12 cellular contexts compared by ENCODE assay signal in genomic region chr2:179981085-179981484, GRCh38. TPM values are rescaled to one million over a fixed set of nuclear protein-coding genes. Genes with fewer than 3 reads are reported as not detected.
A peak's percentile ranks its signal among the peaks of the same experiment; 100 is the strongest.
DNase-seq lines count a peak whose midpoint lies in the region; TF ChIP-seq lines count a peak whose summit lies in the region.
"Had no signal": no experiment of that assay in that cellular context is flagged by ENCODE, and none has a peak within 500 bp of the region (broad histone marks: within the 10 kb centered on the region; RNA-seq: fewer than 3 reads in every experiment).

No MANE protein-coding gene starts in this region.

- no CpG with 5 or more reads among the region's 1 CpG for WGBS in neuronal stem cell (ENCODE audit: extremely low coverage in 2 of 2, insufficient read length in 2 of 2, insufficient replicate concordance in 1 of 2), 2 donors

- no peaks in the 10 kb centered on the region for H3K4me1 ChIP-seq in neuronal stem cell (ENCODE audit: control insufficient read depth in 2 of 2, insufficient read depth in 1 of 2, low read depth in 1 of 2, low read length in 2 of 2)
- H3K4me1 ChIP-seq: suprapubic skin had no signal

- no peak overlapping the region for H3K4ac ChIP-seq in neuronal stem cell (ENCODE audit: low read length)

- DNase-seq in HCEC 1CT (peak; percentile 64), NCI-H2196 treated with DMSO at 0.1 percent for 48 hours (lab: John Stamatoyannopoulos, UW; ENCODE audit: unreplicated experiment) (peak; percentile 45), cardiac fibroblast (ENCODE audit: low read depth in 2 of 2) (peak; percentile 11 to 64), renal cortical epithelial cell (ENCODE audit: low read depth) (peak; percentile 56), neuronal stem cell (ENCODE audit: low spot score) (no peak), SHP77 (lab: John Stamatoyannopoulos, UW) (no peak)
- DNase-seq in activated effector memory CD4-positive, alpha-beta T cell treated with anti-CD3 and anti-CD28 coated beads, Interleukin-2, amount 50 U/mL, for 16 hours = no peak
- DNase-seq: activated CD4-positive, alpha-beta T cell treated with anti-CD3 and anti-CD28 coated beads, Interleukin-2, amount 50 U/mL, for 1 hour; foreskin melanocyte; immature natural killer cell; OCI-M1 had no signal

- H3K36me3 ChIP-seq in neuronal stem cell (replicated peaks in 1 of 2; ENCODE audit: control insufficient read depth in 2 of 2, insufficient read depth in 2 of 2, low read length in 2 of 2) = peaks cover 13 to 98% of the 10 kb centered on the region in 2 donors

- H3K9ac ChIP-seq in neuronal stem cell (ENCODE audit: low read depth, low read length, poor library complexity) = no peak overlapping the region

- no peak overlapping the region for H3K23ac ChIP-seq in neuronal stem cell (ENCODE audit: low read depth, low read length, poor library complexity)

- no peak overlapping the region for H2AFZ ChIP-seq in neuronal stem cell (ENCODE audit: low read length)

- H3K14ac ChIP-seq in neuronal stem cell (ENCODE audit: low read length) = no peak overlapping the region

- H2BK5ac ChIP-seq in neuronal stem cell (ENCODE audit: low read length) = no peak overlapping the region

- H2BK120ac ChIP-seq in neuronal stem cell (ENCODE audit: low read depth, low read length) = no peak overlapping the region

- no peak for TF ChIP-seq CTCF in cardiac fibroblast (IDR thresholded peaks at IDR 0.05; ENCODE audit: low read depth, low read length)

- H2BK12ac ChIP-seq in neuronal stem cell (ENCODE audit: low read length) = no peak overlapping the region

- H3K18ac ChIP-seq in neuronal stem cell (ENCODE audit: low read length) = no peak overlapping the region

- peaks cover 0 to 5% of the 10 kb centered on the region in 2 donors for H3K9me3 ChIP-seq in neuronal stem cell (replicated peaks in 1 of 2; ENCODE audit: control insufficient read depth in 2 of 2, insufficient read depth in 1 of 2, low read depth in 1 of 2, low read length in 2 of 2)
- H3K9me3 ChIP-seq: suprapubic skin had no signal

- H3K27me3 ChIP-seq in neuronal stem cell (ENCODE audit: control insufficient read depth in 3 of 3, insufficient read depth in 3 of 3, low read depth in 1 of 3, low read length in 3 of 3) = no peaks in the 10 kb centered on the region
- H3K27me3 ChIP-seq: suprapubic skin had no signal

- H3K79me1 ChIP-seq in neuronal stem cell (ENCODE audit: low read depth, low read length) = no peaks in the 10 kb centered on the region

- no peak overlapping the region for H2AK5ac ChIP-seq in neuronal stem cell (ENCODE audit: low read depth, low read length)

- H4K8ac ChIP-seq in neuronal stem cell (ENCODE audit: low read depth, low read length) = no peak overlapping the region

- no peak overlapping the region for H3K4me2 ChIP-seq in neuronal stem cell (ENCODE audit: insufficient read depth, low read length, poor library complexity, severe bottlenecking)

- no peak overlapping the region for H3K27ac ChIP-seq in neuronal stem cell (replicated peaks; ENCODE audit: low read length)
- H3K27ac ChIP-seq: suprapubic skin had no signal

- no peak overlapping the region for H4K91ac ChIP-seq in neuronal stem cell (ENCODE audit: low read depth, low read length, poor library complexity)

- H2BK15ac ChIP-seq in neuronal stem cell (ENCODE audit: low read length) = no peak overlapping the region

- no peak overlapping the region for H3K4me3 ChIP-seq in cardiac fibroblast (replicated peaks in 1 of 2; ENCODE audit: low read depth in 2 of 2, low read length in 2 of 2)
- no peak overlapping the region for H3K4me3 ChIP-seq in neuronal stem cell (ENCODE audit: low read length in 2 of 2)
- H3K4me3 ChIP-seq: suprapubic skin had no signal

RNA-seq across cellular contexts. Expression of gene CWC22, which starts 26.0 kb away (rescaled TPM):
- 12.0 and 25.9 TPM in 2 replicates for total RNA-seq in renal cortical epithelial cell
- 41.1 TPM for polyA plus RNA-seq in neuronal stem cell (2013, experiment 1 of 2)
- 40.9 TPM for polyA plus RNA-seq in neuronal stem cell (2013, experiment 2 of 2)

Comparison
In these comparisons a context has a peak if more than half of its experiments do, and no peak if none do; other contexts are left out.
1. DNase-seq: peak in HCEC 1CT (single experiment), NCI-H2196 treated with DMSO at 0.1 percent for 48 hours (single experiment), cardiac fibroblast (2 of 2) and renal cortical epithelial cell (single experiment); none in neuronal stem cell (single experiment), SHP77 (0 of 2) and activated effector memory CD4-positive, alpha-beta T cell treated with anti-CD3 and anti-CD28 coated beads, Interleukin-2, amount 50 U/mL, for 16 hours (single experiment).